1 cellular context compared by ENCODE assay signal in genomic region chr14:85517113-85517688, GRCh38.
TF ChIP-seq lines count a peak whose summit lies in the region.

No MANE protein-coding gene starts in this region.

TF ChIP-seq in GM23338, 12 proteins besides CTCF, POLR2A, EP300 and RAD21:
- TF ChIP-seq ZNF114 (CRISPR knock-in tag; IDR thresholded peaks at IDR 0.05) (no peak), EZH2phosphoT487 (IDR thresholded peaks at IDR 0.05; ENCODE audit: unreplicated experiment) (no peak), JUNB (IDR thresholded peaks at IDR 0.05; ENCODE audit: unreplicated experiment) (no peak), ZNF331 (CRISPR knock-in tag; IDR thresholded peaks at IDR 0.05; ENCODE audit: low read depth) (no peak), ZNF462 (CRISPR knock-in tag; IDR thresholded peaks at IDR 0.05) (no peak), REST (IDR thresholded peaks at IDR 0.05; ENCODE audit: unreplicated experiment) (no peak), ETS1 (IDR thresholded peaks at IDR 0.05) (no peak), NANOG (IDR thresholded peaks at IDR 0.05; ENCODE audit: borderline replicate concordance) (no peak), POLR2AphosphoS5 (IDR thresholded peaks at IDR 0.05; ENCODE audit: low read depth) (no peak), EZH2 (IDR thresholded peaks at IDR 0.05; ENCODE audit: low read depth, unreplicated experiment) (no peak), STAT1 (IDR thresholded peaks at IDR 0.05; ENCODE audit: unreplicated experiment) (no peak), CREB1 (CRISPR knock-in tag; IDR thresholded peaks at IDR 0.05; ENCODE audit: low read depth) (no peak)
